Comparison of ENCODE assay signal across 14 cellular contexts in the genomic region with DNA sequence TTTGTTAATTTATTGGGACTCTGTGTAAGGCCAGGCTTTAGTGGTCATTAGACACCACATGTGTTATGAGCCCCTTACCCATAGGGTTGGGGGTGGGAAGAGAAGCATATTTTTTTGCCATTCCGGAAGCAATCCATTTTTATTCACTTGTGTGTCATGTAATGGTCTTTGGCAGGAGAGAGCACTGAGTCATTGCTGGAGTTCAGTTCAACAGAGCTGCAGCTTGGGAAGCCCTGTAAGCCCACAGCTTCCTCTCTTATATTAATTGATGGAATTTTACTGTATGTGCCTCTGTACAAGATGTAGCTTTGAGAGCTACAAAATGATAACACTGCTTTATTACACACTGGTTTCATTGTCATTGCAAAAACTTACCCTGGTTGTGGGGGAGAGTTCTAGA.
DNase-seq lines count a peak whose midpoint lies in the region; ATAC-seq, FAIRE-seq and TF ChIP-seq lines count a peak whose summit lies in the region.
"Had no signal": no experiment of that assay in that cellular context is flagged by ENCODE, and none has a peak within 500 bp of the region (broad histone marks: within the 10 kb centered on the region; RNA-seq: fewer than 3 reads in every experiment).

No MANE protein-coding gene starts in this region.

- TF ChIP-seq CTCF in AG10803 (conservative IDR thresholded peaks at IDR 0.05; ENCODE audit: low read length) (no peak), bronchial epithelial cell (IDR thresholded peaks at IDR 0.05; ENCODE audit: insufficient read depth, low read length, severe bottlenecking) (no peak)

- DNase-seq in AG10803 (ENCODE audit: low read depth), result peak; percentile 78
- peak; percentile 86 for DNase-seq in HT1080 (ENCODE audit: low read depth)
- peak; percentile 67 for DNase-seq in bronchial epithelial cell (ENCODE audit: low read depth)
- DNase-seq in lung microvascular endothelial cell (ENCODE audit: low read depth in 2 of 2), result peak; percentile 60 to 92
- no peak for DNase-seq in activated CD8-positive, alpha-beta memory T cell treated with anti-CD3 and anti-CD28 coated beads, Interleukin-2, amount 50 U/mL, for 4 hours
- no peak for DNase-seq in NCI-H2107 treated with DMSO at 0.1 percent for 48 hours (lab: John Stamatoyannopoulos, UW; ENCODE audit: unreplicated experiment)
- DNase-seq in NCI-H2081 treated with DMSO at 0.1 percent for 48 hours (lab: John Stamatoyannopoulos, UW), result no peak
- DNase-seq: activated CD4-positive, CD25-positive, alpha-beta regulatory T cell; lower lobe of right lung; NCI-H1694; ovary; stimulated activated CD4-positive, alpha-beta T cell treated with anti-CD3 and anti-CD28 coated beads, Interleukin-2, amount 100 ng/mL, for 24 hours; stimulated activated naive CD4-positive, alpha-beta T cell treated with Interleukin-2 at 50 U/mL for 16 hours had no signal

- no peak for FAIRE-seq in bronchial epithelial cell (lab: Jason Lieb, UNC)

- H3K27me3 ChIP-seq in bronchial epithelial cell (ENCODE audit: control insufficient read depth, insufficient read depth, low read length), result no peaks in the 10 kb centered on the region
- H3K27me3 ChIP-seq: ovary had no signal

- ATAC-seq in HG03565 (IDR thresholded peaks at IDR 0.05; ENCODE audit: unreplicated experiment), result no peak
- ATAC-seq: lower lobe of right lung had no signal

- H3K36me3 ChIP-seq in bronchial epithelial cell (ENCODE audit: control insufficient read depth, insufficient read depth, low read length), result no peaks in the 10 kb centered on the region
- H3K36me3 ChIP-seq: ovary had no signal

- H3K4me3 ChIP-seq in AG10803 (ENCODE audit: low read length) (no peak overlapping the region), bronchial epithelial cell (ENCODE audit: low read depth, low read length) (no peak overlapping the region)
- H3K4me3 ChIP-seq: lower lobe of right lung, ovary had no signal

Comparison
In these comparisons a context has a peak if more than half of its experiments do, and no peak if none do; other contexts are left out.
1. DNase-seq: peak in AG10803 (single experiment), HT1080 (single experiment), bronchial epithelial cell (single experiment) and lung microvascular endothelial cell (2 of 2); none in activated CD8-positive, alpha-beta memory T cell treated with anti-CD3 and anti-CD28 coated beads, Interleukin-2, amount 50 U/mL, for 4 hours (single experiment), NCI-H2107 treated with DMSO at 0.1 percent for 48 hours (single experiment) and NCI-H2081 treated with DMSO at 0.1 percent for 48 hours (single experiment).